In genomic region chr9:134628354-134628736, GRCh38 we compare ENCODE assay signal across 19 cellular contexts. TPM values are rescaled to one million over a fixed set of nuclear protein-coding genes. Genes with fewer than 3 reads are reported as not detected.
DNase-seq lines count a peak whose midpoint lies in the region; ATAC-seq and TF ChIP-seq lines count a peak whose summit lies in the region.
"Had no signal": no experiment of that assay in that cellular context is flagged by ENCODE, and none has a peak within 500 bp of the region (broad histone marks: within the 10 kb centered on the region; RNA-seq: fewer than 3 reads in every experiment).

No MANE protein-coding gene starts in this region.

- H3K36me3 Mint-ChIP-seq in activated CD4-positive, alpha-beta memory T cell treated with anti-CD3 and anti-CD28 coated beads for 36 hours, result no peaks in the 10 kb centered on the region

- H3K4me3 Mint-ChIP-seq in activated CD4-positive, alpha-beta memory T cell treated with anti-CD3 and anti-CD28 coated beads for 36 hours, result no peak overlapping the region
- H3K4me3 Mint-ChIP-seq: GM23338 had no signal

- no CpG with 5 or more reads among the region's 9 CpGs for WGBS in neuronal stem cell (ENCODE audit: extremely low coverage in 2 of 2, insufficient read length in 2 of 2, insufficient replicate concordance in 1 of 2), 2 donors
- WGBS in psoas muscle, 3 donors, result 80 to 84% (median 82%) methylated on average over 9 of the region's 9 CpGs

- TF ChIP-seq POLR2A in Peyer's patch (IDR thresholded peaks at IDR 0.05), result no peak

- no peak overlapping the region for H4K91ac ChIP-seq in neuronal stem cell (ENCODE audit: low read depth, low read length, poor library complexity)

- H4K8ac ChIP-seq in neuronal stem cell (ENCODE audit: low read depth, low read length), result no peak overlapping the region

- H3K9me3 ChIP-seq in BE2C (no peaks in the 10 kb centered on the region), Peyer's patch (no peaks in the 10 kb centered on the region), neuronal stem cell (replicated peaks in 1 of 2; ENCODE audit: control insufficient read depth in 2 of 2, insufficient read depth in 1 of 2, low read depth in 1 of 2, low read length in 2 of 2) (no peaks in the 10 kb centered on the region), psoas muscle (no peaks in the 10 kb centered on the region)
- H3K9me3 ChIP-seq: HAP-1, SJCRH30 had no signal

- POLR2A ChIA-PET in activated CD4-positive, alpha-beta memory T cell treated with anti-CD3 and anti-CD28 coated beads for 36 hours (lab: Charles Lee), result no interaction called here

- H2BK12ac ChIP-seq in neuronal stem cell (ENCODE audit: low read length), result no peak overlapping the region

- no peak overlapping the region for H3K4ac ChIP-seq in neuronal stem cell (ENCODE audit: low read length)

- intact Hi-C loops in psoas muscle (cut with DNase I), result no loop called here
- intact Hi-C loops in activated CD4-positive, alpha-beta memory T cell treated with anti-CD3 and anti-CD28 coated beads for 36 hours (cut with micrococcal nuclease), result no loop called here

- H3K9ac ChIP-seq in neuronal stem cell (ENCODE audit: low read depth, low read length, poor library complexity), result no peak overlapping the region

- CTCF ChIA-PET in activated CD4-positive, alpha-beta memory T cell treated with anti-CD3 and anti-CD28 coated beads for 36 hours (lab: Charles Lee), result no interaction called here

- no peaks in the 10 kb centered on the region for H3K9me3 Mint-ChIP-seq in activated CD4-positive, alpha-beta memory T cell treated with anti-CD3 and anti-CD28 coated beads for 36 hours
- H3K9me3 Mint-ChIP-seq: GM23338 had no signal

- H3K23ac ChIP-seq in neuronal stem cell (ENCODE audit: low read depth, low read length, poor library complexity), result no peak overlapping the region

- H2BK5ac ChIP-seq in neuronal stem cell (ENCODE audit: low read length), result no peak overlapping the region

- H3K36me3 ChIP-seq in BE2C, result no peaks in the 10 kb centered on the region
- H3K36me3 ChIP-seq in Peyer's patch, result no peaks in the 10 kb centered on the region
- no peaks in the 10 kb centered on the region for H3K36me3 ChIP-seq in neuronal stem cell (replicated peaks in 1 of 2; ENCODE audit: control insufficient read depth in 2 of 2, insufficient read depth in 2 of 2, low read length in 2 of 2)
- H3K36me3 ChIP-seq in psoas muscle (ENCODE audit: insufficient read depth in 1 of 2, low read depth in 1 of 2), result no peaks in the 10 kb centered on the region
- H3K36me3 ChIP-seq: HAP-1, SJCRH30 had no signal

- no peak for TF ChIP-seq CTCF in BE2C (IDR thresholded peaks at IDR 0.05; ENCODE audit: low read depth, low read length)
- no peak for TF ChIP-seq CTCF in Peyer's patch (IDR thresholded peaks at IDR 0.05)
- no peak for TF ChIP-seq CTCF in psoas muscle (IDR thresholded peaks at IDR 0.05)

- H3K27me3 ChIP-seq in BE2C (no peaks in the 10 kb centered on the region), Peyer's patch (no peaks in the 10 kb centered on the region), neuronal stem cell (ENCODE audit: control insufficient read depth in 3 of 3, insufficient read depth in 3 of 3, low read depth in 1 of 3, low read length in 3 of 3) (peaks cover 0 to 4% (median 0%) of the 10 kb centered on the region in 3 experiments), psoas muscle (ENCODE audit: insufficient read depth in 3 of 3, low read length in 2 of 3) (peaks cover 0 to 23% (median 6%) of the 10 kb centered on the region in 3 donors)
- H3K27me3 ChIP-seq: SJCRH30 had no signal

- no peak overlapping the region for H3K14ac ChIP-seq in neuronal stem cell (ENCODE audit: low read length)

- peak; percentile 14 for DNase-seq in 8988T
- peak; percentile 3 for DNase-seq in BE2C
- peak in 2 of 3 donors; percentile 33 to 39 for DNase-seq in Peyer's patch
- DNase-seq in neuronal stem cell (ENCODE audit: low spot score), result no peak
- DNase-seq in AML-193 (lab: John Stamatoyannopoulos, UW), result no peak
- no peak for DNase-seq in psoas muscle
- no peak for DNase-seq in activated CD4-positive, alpha-beta memory T cell treated with anti-CD3 and anti-CD28 coated beads for 36 hours
- DNase-seq: ACHN, EL, GF-D8, KBM-7, NCI-H1694, NCI-H2081 treated with DMSO at 0.1 percent for 48 hours, NCI-H446 treated with DMSO at 0.1 percent for 48 hours, NCI-H526 treated with DMSO at 0.1 percent for 48 hours had no signal

- no peaks in the 10 kb centered on the region for H3K4me1 Mint-ChIP-seq in activated CD4-positive, alpha-beta memory T cell treated with anti-CD3 and anti-CD28 coated beads for 36 hours (ENCODE audit: low read depth)

- no peak for ATAC-seq in psoas muscle
- ATAC-seq: GM23338 had no signal

- no peak overlapping the region for H3K18ac ChIP-seq in neuronal stem cell (ENCODE audit: low read length)

- H3K4me2 ChIP-seq in neuronal stem cell (ENCODE audit: insufficient read depth, low read length, poor library complexity, severe bottlenecking), result no peak overlapping the region
- H3K4me2 ChIP-seq: GM23338 had no signal

- no peak overlapping the region for H2AFZ ChIP-seq in neuronal stem cell (ENCODE audit: low read length)
- H2AFZ ChIP-seq: GM23338 had no signal

- no peak overlapping the region for H3K27ac Mint-ChIP-seq in activated CD4-positive, alpha-beta memory T cell treated with anti-CD3 and anti-CD28 coated beads for 36 hours
- H3K27ac Mint-ChIP-seq: GM23338 had no signal

- H3K27me3 Mint-ChIP-seq in activated CD4-positive, alpha-beta memory T cell treated with anti-CD3 and anti-CD28 coated beads for 36 hours, result peaks cover 3% of the 10 kb centered on the region

- no peak overlapping the region for H3K27ac ChIP-seq in Peyer's patch
- no peak overlapping the region for H3K27ac ChIP-seq in neuronal stem cell (replicated peaks; ENCODE audit: low read length)
- H3K27ac ChIP-seq in psoas muscle, result no peak overlapping the region
- H3K27ac ChIP-seq: HL-60, SJCRH30 had no signal

- H3K79me1 ChIP-seq in neuronal stem cell (ENCODE audit: low read depth, low read length), result no peaks in the 10 kb centered on the region

- peak overlapping the region; percentile 44 for H2AK5ac ChIP-seq in neuronal stem cell (ENCODE audit: low read depth, low read length)

- no peaks in the 10 kb centered on the region for H3K4me1 ChIP-seq in BE2C
- no peaks in the 10 kb centered on the region for H3K4me1 ChIP-seq in Peyer's patch
- peaks cover 0 to 7% of the 10 kb centered on the region in 2 donors for H3K4me1 ChIP-seq in neuronal stem cell (ENCODE audit: control insufficient read depth in 2 of 2, insufficient read depth in 1 of 2, low read depth in 1 of 2, low read length in 2 of 2)
- H3K4me1 ChIP-seq in psoas muscle, result no peaks in the 10 kb centered on the region
- H3K4me1 ChIP-seq: HAP-1 had no signal

- no peak overlapping the region for H3K4me3 ChIP-seq in BE2C (ENCODE audit: low read depth, low read length)
- no peak overlapping the region for H3K4me3 ChIP-seq in Peyer's patch
- no peak overlapping the region for H3K4me3 ChIP-seq in neuronal stem cell (ENCODE audit: low read length in 2 of 2)
- no peak overlapping the region for H3K4me3 ChIP-seq in psoas muscle
- H3K4me3 ChIP-seq: GM23338, HAP-1, SJCRH30 had no signal

- H2BK120ac ChIP-seq in neuronal stem cell (ENCODE audit: low read depth, low read length), result no peak overlapping the region

- no peak overlapping the region for H2BK15ac ChIP-seq in neuronal stem cell (ENCODE audit: low read length)

RNA-seq across cellular contexts. Expression of gene COL5A1, which starts 13.3 kb away (rescaled TPM):
- 2.0 TPM for polyA plus RNA-seq in BE2C (2012; ENCODE audit: insufficient read depth, insufficient read length, low read depth)
- total RNA-seq in Peyer's patch (10 to 100 TPM in 2 of 4 donors, 1 to 10 TPM in 2; 4.9 to 97.4 (median 11.9) TPM), psoas muscle (10 to 100 TPM in 1 of 4 donors, 1 to 10 TPM in 3; 3.4 to 11.3 (median 4.7) TPM)
- 10.1 TPM for polyA plus RNA-seq in neuronal stem cell (2013, experiment 1 of 2)
- 10.2 TPM for polyA plus RNA-seq in neuronal stem cell (2013, experiment 2 of 2)
- polyA plus RNA-seq in psoas muscle, result 1 to 10 TPM; 1.7 to 2.8 (median 2.6) TPM
- under 1 TPM; 0.12 to 0.19 TPM for total RNA-seq in activated CD4-positive, alpha-beta memory T cell treated with anti-CD3 and anti-CD28 coated beads for 36 hours

Comparison
In these comparisons a context has a peak if more than half of its experiments do, and no peak if none do; other contexts are left out.
1. DNase-seq: peak in 8988T (single experiment), BE2C (single experiment) and Peyer's patch (2 of 3); none in neuronal stem cell (single experiment), AML-193 (0 of 2), psoas muscle (0 of 2) and activated CD4-positive, alpha-beta memory T cell treated with anti-CD3 and anti-CD28 coated beads for 36 hours (single experiment).